ENCODE assay signal across 8 cellular contexts in genomic region chr19:49570997-49571676, GRCh38. TPM values are rescaled to one million over a fixed set of nuclear protein-coding genes. Genes with fewer than 3 reads are reported as not detected.
DNase-seq lines count a peak whose midpoint lies in the region; ATAC-seq and TF ChIP-seq lines count a peak whose summit lies in the region.

No MANE protein-coding gene starts in this region.

- DNase-seq in Caco-2 (peak; percentile 47 to 64), KBM-7 (peak; percentile 64), WTC11 (ENCODE audit: low spot score) (no peak), left lung (no peak), Calu3 (no peak), mucosa of gallbladder (ENCODE audit: low spot score) (no peak), DMS79 treated with DMSO at 0.1 percent for 48 hours (lab: John Stamatoyannopoulos, UW) (no peak), mammary epithelial cell (no peak)

- dilution Hi-C loops in mammary epithelial cell (cut with HindIII; ENCODE audit: low sequenced_read_pairs) = loop anchor here (5.0 to 10.0 kb wide), 2 partner anchors 71 to 116 kb away; partner anchors contain the start of genes ALDH16A1, PIH1D1, RRAS and SCAF1

- POLR2A ChIA-PET in Caco-2 (lab: Charles Lee) (interaction anchor here (1.4 kb wide), 1 partner anchor 25 kb away, joined by 3 read pairs; no protein-coding TSS in a partner anchor), WTC11 (lab: Charles Lee) (interaction anchor here (0.7 to 1.7 kb wide), 4 partner anchors 10 to 858 kb away, joined by 4 to 6 read pairs (median 6); partner anchors contain the start of genes NOSIP and RRAS)

- H3K27me3 Mint-ChIP-seq in Caco-2 (ENCODE audit: insufficient read depth, unreplicated experiment) = no peaks in the 10 kb centered on the region
- no peaks in the 10 kb centered on the region for H3K27me3 Mint-ChIP-seq in WTC11 (ENCODE audit: low read depth)
- no peaks in the 10 kb centered on the region for H3K27me3 Mint-ChIP-seq in Calu3 (ENCODE audit: unreplicated experiment)

- H3K4me2 ChIP-seq in mammary epithelial cell (ENCODE audit: insufficient read depth, low read depth, low read length) = no peak overlapping the region

- H3K4me3 Mint-ChIP-seq in Caco-2 (ENCODE audit: unreplicated experiment) = no peak overlapping the region
- H3K4me3 Mint-ChIP-seq in WTC11 = no peak overlapping the region
- H3K4me3 Mint-ChIP-seq in Calu3 (ENCODE audit: low read depth, unreplicated experiment) = no peak overlapping the region

- 71% methylated on average over 10 of the region's 11 CpGs for WGBS in mammary epithelial cell (ENCODE audit: low coverage, missing lambda C conversion rate)

- CTCF ChIA-PET in Caco-2 (lab: Charles Lee) (interaction anchor here (0.6 to 2.8 kb wide), 13 partner anchors 9 to 320 kb away, joined by 3 to 48 read pairs (median 6); partner anchors contain the start of genes ALDH16A1, FCGRT, NOSIP and PRRG2), WTC11 (lab: Charles Lee) (interaction anchor here (0.5 to 3.6 kb wide), 45 partner anchors 9 to 291 kb away, joined by 3 to 95 read pairs (median 5); partner anchors contain the start of genes AP2A1, FCGRT, FLT3LG and NOSIP), Calu3 (lab: Charles Lee) (interaction anchor here (0.7 to 2.7 kb wide), 5 partner anchors 9 to 105 kb away, joined by 3 to 25 read pairs (median 5); partner anchors contain the start of genes NOSIP and PRRG2), mammary epithelial cell (lab: Charles Lee; ENCODE audit: low non-redundant PET) (no interaction called here)

- intact Hi-C loops in Caco-2 (cut with micrococcal nuclease; ENCODE audit: unreplicated experiment) (loop anchor here (1.0 to 2.0 kb wide), 4 partner anchors 18 to 178 kb away; no protein-coding TSS in a partner anchor), left lung (cut with DNase I) (no loop called here), Calu3 (cut with micrococcal nuclease; ENCODE audit: unreplicated experiment) (loop anchor here (1.0 to 5.0 kb wide), 3 partner anchors 65 to 179 kb away; no protein-coding TSS in a partner anchor), mammary epithelial cell (cut with micrococcal nuclease) (loop anchor here (1.0 to 10.0 kb wide), 7 partner anchors 17 to 294 kb away; partner anchors contain the start of genes FLT3LG, PNKP and PRMT1)

- H3K4me1 ChIP-seq in Caco-2 = peaks cover 5% of the 10 kb centered on the region; the same call in 1 of the 2 replicates
- H3K4me1 ChIP-seq in left lung = peaks cover 0 to 35% of the 10 kb centered on the region in 2 donors
- peaks cover 3% of the 10 kb centered on the region for H3K4me1 ChIP-seq in mammary epithelial cell (ENCODE audit: insufficient read depth, low read length)

- no peaks in the 10 kb centered on the region for H3K9me3 Mint-ChIP-seq in Caco-2 (ENCODE audit: unreplicated experiment)
- H3K9me3 Mint-ChIP-seq in WTC11 = no peaks in the 10 kb centered on the region
- H3K9me3 Mint-ChIP-seq in Calu3 (ENCODE audit: low read depth, unreplicated experiment) = no peaks in the 10 kb centered on the region

- H3K4me3 ChIP-seq in Caco-2 (ENCODE audit: low read depth, low read length) (no peak overlapping the region), left lung (no peak overlapping the region), mammary epithelial cell (replicated peaks in 1 of 3; ENCODE audit: insufficient read depth in 1 of 3, low read depth in 2 of 3, low read length in 3 of 3) (no peak overlapping the region)

- H3K4me1 Mint-ChIP-seq in Caco-2 (ENCODE audit: low read depth, unreplicated experiment) (peaks cover 17% of the 10 kb centered on the region), WTC11 (peaks cover 14% of the 10 kb centered on the region), Calu3 (ENCODE audit: low read depth, unreplicated experiment) (peaks cover 10% of the 10 kb centered on the region)

- peaks cover 58% of the 10 kb centered on the region for H3K79me2 ChIP-seq in mammary epithelial cell (ENCODE audit: insufficient read depth, low read length)

- no peak overlapping the region for H2AFZ ChIP-seq in mammary epithelial cell (ENCODE audit: low read depth, low read length)

- peaks cover 41% of the 10 kb centered on the region for H3K36me3 Mint-ChIP-seq in Caco-2 (ENCODE audit: insufficient read depth, unreplicated experiment)
- peaks cover 5% of the 10 kb centered on the region; the same call in 1 of the 2 replicates for H3K36me3 Mint-ChIP-seq in WTC11
- peaks cover 9% of the 10 kb centered on the region for H3K36me3 Mint-ChIP-seq in Calu3 (ENCODE audit: insufficient read depth, unreplicated experiment)

- TF ChIP-seq CTCF in Caco-2 (IDR thresholded peaks at IDR 0.05; ENCODE audit: insufficient read depth in 1 of 2, low read depth in 1 of 2, low read length in 1 of 2, severe bottlenecking in 1 of 2, unreplicated experiment in 1 of 2) (peak in 1 of 2 experiments; percentile 58), WTC11 (IDR thresholded peaks at IDR 0.05) (no peak), left lung (IDR thresholded peaks at IDR 0.05) (no peak), Calu3 (IDR thresholded peaks at IDR 0.05; ENCODE audit: unreplicated experiment) (no peak), mammary epithelial cell (conservative IDR thresholded peaks at IDR 0.05 in 1 of 2, IDR thresholded peaks at IDR 0.05 in 1 of 2; ENCODE audit: extremely low read depth in 1 of 2, insufficient read depth in 1 of 2, low read depth in 1 of 2, low read length in 2 of 2) (no peak)

- no peak overlapping the region for H3K27ac Mint-ChIP-seq in Caco-2 (ENCODE audit: unreplicated experiment)
- peak overlapping the region; percentile 87 for H3K27ac Mint-ChIP-seq in WTC11
- no peak overlapping the region for H3K27ac Mint-ChIP-seq in Calu3 (ENCODE audit: unreplicated experiment)

- H3K27ac ChIP-seq in left lung (no peak overlapping the region), mammary epithelial cell (ENCODE audit: insufficient read depth, low read depth, low read length) (no peak overlapping the region)

- no peaks in the 10 kb centered on the region for H4K20me1 ChIP-seq in mammary epithelial cell (ENCODE audit: insufficient read depth, low read length)

- H3K9me3 ChIP-seq in Caco-2 (no peaks in the 10 kb centered on the region), left lung (no peaks in the 10 kb centered on the region), mammary epithelial cell (replicated peaks; ENCODE audit: insufficient read depth, low read length) (no peaks in the 10 kb centered on the region)

- ATAC-seq in WTC11 (peak; percentile 73), left lung (peak; percentile 35)

- H3K9ac ChIP-seq in mammary epithelial cell (ENCODE audit: insufficient read depth, low read length) = no peak overlapping the region

- H3K27me3 ChIP-seq in Caco-2 (replicated peaks; ENCODE audit: control insufficient read depth, insufficient read depth, low read length) = no peaks in the 10 kb centered on the region
- no peaks in the 10 kb centered on the region for H3K27me3 ChIP-seq in left lung
- H3K27me3 ChIP-seq in mammary epithelial cell (ENCODE audit: insufficient read depth, low read length) = no peaks in the 10 kb centered on the region

- H3K36me3 ChIP-seq in Caco-2 (ENCODE audit: control insufficient read depth, insufficient read depth, low read length) (no peaks in the 10 kb centered on the region; the same call in 1 of the 2 replicates), left lung (peaks cover 0 to 23% of the 10 kb centered on the region in 2 donors), mammary epithelial cell (ENCODE audit: insufficient read depth, low read length) (peaks cover 2% of the 10 kb centered on the region)

- BruUV-seq in Caco-2 (replicated peaks; lab: Mats Ljungman, UMichigan) = no TSS peak
- no TSS peak for BruUV-seq in Calu3 (replicated peaks; lab: Mats Ljungman, UMichigan)
- no TSS peak for BruUV-seq in mammary epithelial cell (replicated peaks; lab: Mats Ljungman, UMichigan)

- in situ Hi-C loops in KBM-7 (cut with MboI; ENCODE audit: low pct_unique_long_range_greater_than_20kb, low sequenced_read_pairs) = no loop called here
- in situ Hi-C loops in mammary epithelial cell (cut with MboI; ENCODE audit: low sequenced_read_pairs in 2 of 2) = loop anchor here in 1 of 2 donors (5.0 kb wide), 1 partner anchor 64 kb away; no protein-coding TSS in a partner anchor

TF ChIP-seq in WTC11, 78 proteins besides CTCF, POLR2A, EP300 and RAD21 (continues in another document):
- TF ChIP-seq MAX (CRISPR knock-in tag; IDR thresholded peaks at IDR 0.05) = no peak

RNA-seq across cellular contexts. Expression of gene NOSIP, which starts 9.2 kb away (rescaled TPM):
- total RNA-seq in Caco-2 (2022) (74.7 and 77.7 TPM in 2 replicates), WTC11 (2021) (82.3 to 97.9 TPM (median 87.6 TPM) in 3 replicates), left lung (10 to 100 TPM; 40.8 to 45.0 TPM), Calu3 (2022) (76.9 and 81.2 TPM in 2 replicates), mucosa of gallbladder (56.3 TPM), mammary epithelial cell (10 to 100 TPM; 43.6 to 50.7 TPM)
- 59.7 TPM for polyA plus RNA-seq in mammary epithelial cell
- 20.9 TPM for polyA minus RNA-seq in mammary epithelial cell

RNA-seq across cellular contexts. Expression of gene PRRG2, which starts 10.0 kb away (rescaled TPM):
- 7.7 and 8.4 TPM in 2 replicates for total RNA-seq in Caco-2 (2022)
- total RNA-seq in WTC11 (2021) = 5.9 to 7.0 TPM (median 6.9 TPM) in 3 replicates
- 10 to 100 TPM in 1 of 2 donors, 1 to 10 TPM in 1; 7.6 to 13.6 TPM for total RNA-seq in left lung
- total RNA-seq in Calu3 (2022) = 19.0 and 22.1 TPM in 2 replicates
- 18.2 TPM for total RNA-seq in mucosa of gallbladder
- 10 to 100 TPM; 14.3 to 14.7 TPM for total RNA-seq in mammary epithelial cell
- 7.0 TPM for polyA plus RNA-seq in mammary epithelial cell
- not detected for polyA minus RNA-seq in mammary epithelial cell

RNA-seq across cellular contexts. Expression of gene PRR12, which starts 19.8 kb away (rescaled TPM):
- total RNA-seq in Caco-2 (2022) = 38.8 and 40.5 TPM in 2 replicates
- total RNA-seq in WTC11 (2021) = 78.6 to 86.1 TPM (median 83.3 TPM) in 3 replicates
- total RNA-seq in left lung = 10 to 100 TPM; 26.1 to 26.7 TPM
- total RNA-seq in Calu3 (2022) = 51.4 and 53.0 TPM in 2 replicates
- 42.7 TPM for total RNA-seq in mucosa of gallbladder
- 10 to 100 TPM in 1 of 2 donors, 1 to 10 TPM in 1; 3.5 to 23.0 TPM for total RNA-seq in mammary epithelial cell
- polyA plus RNA-seq in mammary epithelial cell = 0.91 TPM
- 7.4 TPM for polyA minus RNA-seq in mammary epithelial cell

RNA-seq across cellular contexts. Expression of gene RCN3, which starts 43.3 kb away (rescaled TPM):
- total RNA-seq in Caco-2 (2022) (6.6 and 7.0 TPM in 2 replicates), WTC11 (2021) (14.3 to 20.6 TPM (median 20.3 TPM) in 3 replicates), left lung (10 to 100 TPM; 55.4 to 65.3 TPM), Calu3 (2022) (5.0 and 7.6 TPM in 2 replicates), mucosa of gallbladder (42.8 TPM), mammary epithelial cell (under 1 TPM; 0.49 to 0.50 TPM)
- polyA plus RNA-seq in mammary epithelial cell = 0.05 TPM
- polyA minus RNA-seq in mammary epithelial cell = not detected

RNA-seq across cellular contexts. Expression of gene FCGRT, which starts 58.7 kb away (rescaled TPM):
- 135 and 136 TPM in 2 replicates for total RNA-seq in Caco-2 (2022)
- 53.8 to 69.9 TPM (median 61.2 TPM) in 3 replicates for total RNA-seq in WTC11 (2021)
- total RNA-seq in left lung = 100 to 1,000 TPM; 283 to 288 TPM
- total RNA-seq in Calu3 (2022) = 80.8 and 95.4 TPM in 2 replicates
- 320 TPM for total RNA-seq in mucosa of gallbladder
- total RNA-seq in mammary epithelial cell = 10 to 100 TPM in 1 of 2 donors, 1 to 10 TPM in 1; 2.8 to 19.5 TPM
- 2.5 TPM for polyA plus RNA-seq in mammary epithelial cell
- not detected for polyA minus RNA-seq in mammary epithelial cell

Comparison
In these comparisons a context has a peak if more than half of its experiments do, and no peak if none do; other contexts are left out.
1. DNase-seq: peak in Caco-2 (2 of 2) and KBM-7 (single experiment); none in WTC11 (single experiment), left lung (0 of 2), Calu3 (single experiment), mucosa of gallbladder (single experiment), DMS79 treated with DMSO at 0.1 percent for 48 hours (single experiment) and mammary epithelial cell (single experiment).
2. intact Hi-C loops: an anchor here in Caco-2 (1.0 to 2.0 kb wide), Calu3 (1.0 to 5.0 kb wide) and mammary epithelial cell (1.0 to 10.0 kb wide); none called in left lung.